Comparison of ENCODE assay signal across 10 cellular contexts in genomic region chrX:57906790-57907189, GRCh38. TPM values are rescaled to one million over a fixed set of nuclear protein-coding genes. Genes with fewer than 3 reads are reported as not detected.
DNase-seq lines count a peak whose midpoint lies in the region; ATAC-seq, FAIRE-seq and TF ChIP-seq lines count a peak whose summit lies in the region.
"Had no signal": no experiment of that assay in that cellular context is flagged by ENCODE, and none has a peak within 500 bp of the region (broad histone marks: within the 10 kb centered on the region; RNA-seq: fewer than 3 reads in every experiment).

No MANE protein-coding gene starts in this region.

- H3K18ac ChIP-seq in H9 (ENCODE audit: insufficient read length, low read depth, low read length), result no peak overlapping the region

- no peaks in the 10 kb centered on the region for H3K36me3 ChIP-seq in SJCRH30

- no peak overlapping the region for H4K91ac ChIP-seq in H9 (ENCODE audit: insufficient read length, low read depth, low read length)

- no peak overlapping the region for H2BK120ac ChIP-seq in H9 (ENCODE audit: low read depth, low read length, poor library complexity, severe bottlenecking)

- H2BK20ac ChIP-seq in H9 (ENCODE audit: low read depth, low read length, poor library complexity, severe bottlenecking), result no peak overlapping the region

- H3K27ac ChIP-seq in H9 (ENCODE audit: insufficient read length, low read depth, low read length) (no peak overlapping the region), SJCRH30 (no peak overlapping the region)

- H3K23me2 ChIP-seq in H9 (ENCODE audit: insufficient read length, low read depth, low read length, poor library complexity, severe bottlenecking), result no peaks in the 10 kb centered on the region

- H3K4me3 ChIP-seq in AG09309 (ENCODE audit: control insufficient read depth, low read depth, low read length) (no peak overlapping the region), SJCRH30 (no peak overlapping the region)

- H2AFZ ChIP-seq in H9 (ENCODE audit: low read length), result no peak overlapping the region

- no peaks in the 10 kb centered on the region for H4K20me1 ChIP-seq in H9 (ENCODE audit: control insufficient read depth, insufficient read depth, insufficient read length)

- H3K4me3 Mint-ChIP-seq in H9, result no peak overlapping the region
- H3K4me3 Mint-ChIP-seq in activated naive CD8-positive, alpha-beta T cell treated with anti-CD3 and anti-CD28 coated beads, Interleukin-2, amount 10 ng/mL, durations not matched to agents 7 days and 5 days, result peak overlapping the region; percentile 57
- H3K4me3 Mint-ChIP-seq: nephron had no signal

- H3K4ac ChIP-seq in H9 (ENCODE audit: low read depth, low read length), result no peak overlapping the region

- H3K79me2 ChIP-seq in H9 (ENCODE audit: insufficient read depth, low read length), result no peaks in the 10 kb centered on the region

- POLR2A ChIA-PET in activated naive CD8-positive, alpha-beta T cell treated with anti-CD3 and anti-CD28 coated beads, Interleukin-2, amount 10 ng/mL, durations not matched to agents 7 days and 5 days (lab: Charles Lee), result no interaction called here

- no peak overlapping the region for H3K27ac Mint-ChIP-seq in H9
- no peak overlapping the region for H3K27ac Mint-ChIP-seq in activated naive CD8-positive, alpha-beta T cell treated with anti-CD3 and anti-CD28 coated beads, Interleukin-2, amount 10 ng/mL, durations not matched to agents 7 days and 5 days
- H3K27ac Mint-ChIP-seq: nephron had no signal

- no peak overlapping the region for H2BK12ac ChIP-seq in H9 (ENCODE audit: insufficient read length, low read depth, low read length)

- no peaks in the 10 kb centered on the region for H3K4me1 ChIP-seq in H9 (ENCODE audit: insufficient read depth, low read length)
- H3K4me1 ChIP-seq in SJCRH30, result no peaks in the 10 kb centered on the region

- no peak overlapping the region for H2BK15ac ChIP-seq in H9 (ENCODE audit: low read depth, low read length)

- no peaks in the 10 kb centered on the region for H3K27me3 ChIP-seq in H9 (ENCODE audit: insufficient read depth, low read length)
- H3K27me3 ChIP-seq in SJCRH30, result no peaks in the 10 kb centered on the region

- H3K14ac ChIP-seq in H9 (ENCODE audit: insufficient read depth, low read length), result no peak overlapping the region

- H3K23ac ChIP-seq in H9 (ENCODE audit: insufficient read length, low read depth, low read length), result no peak overlapping the region

- no peak overlapping the region for H3K9ac ChIP-seq in H9 (ENCODE audit: extremely low read depth, insufficient read length, low read length)

- H4K8ac ChIP-seq in H9 (replicated peaks; ENCODE audit: insufficient read length, low read depth, low read length), result no peak overlapping the region

- H4K5ac ChIP-seq in H9 (ENCODE audit: insufficient read length, low read depth, low read length), result no peak overlapping the region

- H3K56ac ChIP-seq in H9 (ENCODE audit: insufficient read length, low read depth, low read length), result no peak overlapping the region

- peaks cover 5 to 8% (median 6%) of the 10 kb centered on the region in 3 experiments; a peak in 5 of 7 replicates for H3K36me3 Mint-ChIP-seq in H9 (ENCODE audit: insufficient read depth in 1 of 3, low read depth in 3 of 3)
- peaks cover 12% of the 10 kb centered on the region for H3K36me3 Mint-ChIP-seq in activated naive CD8-positive, alpha-beta T cell treated with anti-CD3 and anti-CD28 coated beads, Interleukin-2, amount 10 ng/mL, durations not matched to agents 7 days and 5 days

- no peak for TF ChIP-seq CTCF in AG09309 (IDR thresholded peaks at IDR 0.05; ENCODE audit: control insufficient read depth, insufficient read depth, low read depth, low read length, missing control alignments)
- no peak for TF ChIP-seq CTCF in H9 (conservative IDR thresholded peaks at IDR 0.05)

- H3K9me3 ChIP-seq in H9 (ENCODE audit: control insufficient read depth, low read depth, low read length) (peaks cover 24% of the 10 kb centered on the region), SJCRH30 (replicated peaks) (no peaks in the 10 kb centered on the region)

- H3K4me1 Mint-ChIP-seq in H9, result no peaks in the 10 kb centered on the region
- peaks cover 22% of the 10 kb centered on the region for H3K4me1 Mint-ChIP-seq in activated naive CD8-positive, alpha-beta T cell treated with anti-CD3 and anti-CD28 coated beads, Interleukin-2, amount 10 ng/mL, durations not matched to agents 7 days and 5 days
- H3K4me1 Mint-ChIP-seq: nephron had no signal

- no peak for ATAC-seq in activated naive CD8-positive, alpha-beta T cell treated with anti-CD3 and anti-CD28 coated beads, Interleukin-2, amount 10 ng/mL, durations not matched to agents 7 days and 5 days (ENCODE audit: low read depth)
- ATAC-seq in GM19455 (IDR thresholded peaks at IDR 0.05; ENCODE audit: unreplicated experiment), result no peak

- no peak overlapping the region for H2BK5ac ChIP-seq in H9 (ENCODE audit: insufficient read length, low read length)

- no CpG with 5 or more reads among the region's 1 CpG for WGBS in H9 (ENCODE audit: extremely low coverage, insufficient read length, low lambda C conversion rate)

- H3T11ph ChIP-seq in H9 (ENCODE audit: low read length), result no peak overlapping the region

- no peaks in the 10 kb centered on the region for H3K79me1 ChIP-seq in H9 (ENCODE audit: insufficient read depth, low read depth, low read length, poor library complexity, severe bottlenecking)

- peak overlapping the region; percentile 8 for H3K4me2 ChIP-seq in H9 (ENCODE audit: insufficient read depth, insufficient read length, low read length)

- DNase-seq in AG09309 (ENCODE audit: low read depth) (peak; percentile 21), H9 (no peak), medulla oblongata (ENCODE audit: extremely low spot score) (peak; percentile 24), HTR-8/SVneo (ENCODE audit: insufficient read length, low spot score) (no peak), SJCRH30 (no peak)
- DNase-seq in activated naive CD8-positive, alpha-beta T cell treated with anti-CD3 and anti-CD28 coated beads, Interleukin-2, amount 10 ng/mL, durations not matched to agents 7 days and 5 days, result no peak
- DNase-seq in activated naive CD4-positive, alpha-beta T cell treated with anti-CD3 and anti-CD28 coated beads, Interleukin-2, amount 50 U/mL, for 16 hours, result no peak
- DNase-seq: NCI-H69 had no signal

- FAIRE-seq in HTR-8/SVneo (lab: Jason Lieb, UNC), result no peak

- no peaks in the 10 kb centered on the region; the same call in 1 of the 2 replicates for H3K27me3 Mint-ChIP-seq in H9 (ENCODE audit: low read depth)
- no peaks in the 10 kb centered on the region for H3K27me3 Mint-ChIP-seq in activated naive CD8-positive, alpha-beta T cell treated with anti-CD3 and anti-CD28 coated beads, Interleukin-2, amount 10 ng/mL, durations not matched to agents 7 days and 5 days

- no peak overlapping the region for H2AK5ac ChIP-seq in H9 (ENCODE audit: insufficient read length, low read length)

- H3K9me3 Mint-ChIP-seq in H9, result peaks cover 64 to 75% of the 10 kb centered on the region in 2 experiments
- H3K9me3 Mint-ChIP-seq in activated naive CD8-positive, alpha-beta T cell treated with anti-CD3 and anti-CD28 coated beads, Interleukin-2, amount 10 ng/mL, durations not matched to agents 7 days and 5 days, result no peaks in the 10 kb centered on the region

RNA-seq across cellular contexts. Expression of gene ZXDA, which starts 3.5 kb away (rescaled TPM):
- total RNA-seq in H9 (2021), result not detected in 2 replicates
- total RNA-seq in activated naive CD8-positive, alpha-beta T cell treated with anti-CD3 and anti-CD28 coated beads, Interleukin-2, amount 10 ng/mL, durations not matched to agents 7 days and 5 days, result 1 to 10 TPM; 7.5 TPM
- total RNA-seq in SJCRH30 (2014; rRNA removed; shearing (Covaris generic)), result 1.0 and 1.3 TPM in 2 replicates

Comparison
In these comparisons a context has a peak if more than half of its experiments do, and no peak if none do; other contexts are left out.
1. DNase-seq: peak in AG09309 (single experiment) and medulla oblongata (single experiment); none in H9 (single experiment), activated naive CD8-positive, alpha-beta T cell treated with anti-CD3 and anti-CD28 coated beads, Interleukin-2, amount 10 ng/mL, durations not matched to agents 7 days and 5 days (single experiment), HTR-8/SVneo (single experiment), SJCRH30 (0 of 2) and activated naive CD4-positive, alpha-beta T cell treated with anti-CD3 and anti-CD28 coated beads, Interleukin-2, amount 50 U/mL, for 16 hours (single experiment).